ENCODE assay signal across 8 cellular contexts in the genomic region with DNA sequence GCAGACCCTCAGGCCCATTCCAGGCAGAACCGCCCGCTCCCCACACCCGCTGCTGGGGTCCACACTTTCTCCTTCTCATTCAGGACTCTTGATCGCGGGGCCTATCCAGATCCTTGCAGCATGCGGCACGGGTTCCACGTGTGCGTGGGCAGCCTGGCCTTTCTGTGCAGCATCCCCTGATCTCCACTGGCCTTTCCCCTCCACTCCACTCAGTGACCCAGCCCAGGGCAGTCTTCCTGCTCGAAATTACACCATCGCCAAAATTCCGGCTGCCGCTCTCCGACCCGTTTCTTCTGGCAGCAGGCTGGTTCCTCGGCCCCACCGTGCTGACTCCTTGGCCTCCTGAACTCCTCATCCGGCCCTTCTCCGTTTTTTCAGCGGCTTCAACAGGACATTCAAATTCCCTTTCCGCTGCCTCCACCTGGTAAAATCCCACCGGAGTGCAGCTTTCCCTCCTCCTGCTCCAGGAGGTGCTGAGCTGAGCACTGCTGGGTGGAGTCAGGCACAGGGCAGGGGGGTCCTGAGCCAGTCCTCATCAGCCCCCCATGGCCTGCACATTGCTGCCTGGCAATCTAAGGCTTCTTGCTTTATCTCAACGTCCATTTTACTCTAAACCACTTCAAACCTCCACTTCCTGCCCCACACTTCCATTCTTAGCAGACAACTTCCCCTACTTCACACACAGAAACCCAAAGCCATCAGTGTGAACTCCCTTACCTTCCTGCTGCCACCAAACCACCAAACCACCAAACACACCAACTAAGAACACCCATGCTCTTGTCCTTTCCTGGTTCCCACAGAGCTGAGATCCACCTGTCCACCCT. TPM values are rescaled to one million over a fixed set of nuclear protein-coding genes. Genes with fewer than 3 reads are reported as not detected.
DNase-seq lines count a peak whose midpoint lies in the region; ATAC-seq and TF ChIP-seq lines count a peak whose summit lies in the region.
"Had no signal": no experiment of that assay in that cellular context is flagged by ENCODE, and none has a peak within 500 bp of the region (broad histone marks: within the 10 kb centered on the region; RNA-seq: fewer than 3 reads in every experiment).

No MANE protein-coding gene starts in this region.

- H3K36me3 Mint-ChIP-seq in natural killer cell = peaks cover 5% of the 10 kb centered on the region

- H3K27ac Mint-ChIP-seq in natural killer cell = peak overlapping the region; percentile 82 to 91

- peak; percentile 55 for ATAC-seq in GM19025 (IDR thresholded peaks at IDR 0.05; ENCODE audit: low read depth, unreplicated experiment)
- peak; percentile 65 for ATAC-seq in HG02798 (IDR thresholded peaks at IDR 0.05; ENCODE audit: poor library complexity, unreplicated experiment)
- ATAC-seq in natural killer cell = peak; percentile 87 to 92 (median 89)

- no peaks in the 10 kb centered on the region for H3K9me2 ChIP-seq in OCI-LY1 (ENCODE audit: low read depth, low read length)

- no peak overlapping the region for H3K9ac ChIP-seq in OCI-LY1 (ENCODE audit: low read length)

- no peaks in the 10 kb centered on the region for H3F3A ChIP-seq in OCI-LY1 (ENCODE audit: insufficient read depth, low read length)

- H3K4me1 Mint-ChIP-seq in natural killer cell = peaks cover 56 to 60% of the 10 kb centered on the region in 2 donors

- H3K4me2 ChIP-seq in OCI-LY1 (ENCODE audit: low read length) = peak overlapping the region; percentile 11; the same call in 1 of the 2 replicates

- peaks cover 21% of the 10 kb centered on the region for H3K79me2 ChIP-seq in OCI-LY1 (ENCODE audit: insufficient read depth, low read length)

- peak; percentile 33 for DNase-seq in natural killer cell
- no peak for DNase-seq in NCI-H510A (lab: John Stamatoyannopoulos, UW)
- DNase-seq in A172 (ENCODE audit: low spot score) = no peak
- no peak for DNase-seq in GM03348 (ENCODE audit: low spot score)

- H3K27ac ChIP-seq in OCI-LY1 (ENCODE audit: low read depth, low read length, poor library complexity, severe bottlenecking) = no peak overlapping the region
- H3K27ac ChIP-seq: SJSA1 had no signal

- H3K4me1 ChIP-seq in OCI-LY1 (ENCODE audit: insufficient read depth, low read length, severe bottlenecking) = peaks cover 34% of the 10 kb centered on the region
- H3K4me1 ChIP-seq: SJSA1 had no signal

- H4K20me1 ChIP-seq in OCI-LY1 (ENCODE audit: insufficient read depth, low read length) = 0 out of 2 replicates have a peak, but pooled peaks cover 3% of the 10 kb centered on the region

- H3K36me3 ChIP-seq in OCI-LY1 (ENCODE audit: insufficient read depth, low read length) = peaks cover 44% of the 10 kb centered on the region; the same call in 1 of the 2 replicates

- H3K9me3 ChIP-seq in OCI-LY1 (ENCODE audit: low read length) = no peaks in the 10 kb centered on the region
- H3K9me3 ChIP-seq: SJSA1 had no signal

- no peak overlapping the region for H3K4me3 ChIP-seq in OCI-LY1 (ENCODE audit: low read depth, low read length, poor library complexity, severe bottlenecking)
- H3K4me3 ChIP-seq: SJSA1 had no signal

- H3K4me3 Mint-ChIP-seq in natural killer cell = peak overlapping the region; percentile 87

- H3K27me3 Mint-ChIP-seq in natural killer cell (ENCODE audit: low read depth in 2 of 2) = no peaks in the 10 kb centered on the region

- TF ChIP-seq CTCF in OCI-LY1 (IDR thresholded peaks at IDR 0.05; ENCODE audit: low read length) (no peak), natural killer cell (IDR thresholded peaks at IDR 0.05) (no peak)

- no peak overlapping the region for H2AFZ ChIP-seq in OCI-LY1 (ENCODE audit: low read length)

- H3K27me3 ChIP-seq in OCI-LY1 (ENCODE audit: insufficient read depth, low read length) = no peaks in the 10 kb centered on the region
- H3K27me3 ChIP-seq: SJSA1 had no signal

- H3K9me3 Mint-ChIP-seq in natural killer cell = no peaks in the 10 kb centered on the region

- intact Hi-C loops in natural killer cell (cut with micrococcal nuclease) = loop anchor here (1.0 kb wide), 1 partner anchor 8 kb away; no protein-coding TSS in a partner anchor

RNA-seq across cellular contexts. Expression of a gene that starts 9.0 kb away (rescaled TPM):
- 10 to 100 TPM; 32.8 to 44.7 (median 33.5) TPM for total RNA-seq in natural killer cell
- 41.8 and 60.3 TPM in 2 replicates for total RNA-seq in A172 (2014; rRNA removed; shearing (Covaris generic))

RNA-seq across cellular contexts. Expression of a gene that starts 25.2 kb away (rescaled TPM):
- total RNA-seq in natural killer cell = not detected
- total RNA-seq in A172 (2014; rRNA removed; shearing (Covaris generic)) = 0.14 and 0.24 TPM in 2 replicates

RNA-seq across cellular contexts. Expression of a gene that starts 49.4 kb away (rescaled TPM):
- total RNA-seq in natural killer cell = 10 to 100 TPM; 26.3 to 31.1 (median 30.4) TPM
- 33.9 and 44.2 TPM in 2 replicates for total RNA-seq in A172 (2014; rRNA removed; shearing (Covaris generic))
